1 cellular context compared by ENCODE assay signal in genomic region chr19:48674921-48675824, GRCh38.
TF ChIP-seq lines count a peak whose summit lies in the region.

No MANE protein-coding gene starts in this region.

TF ChIP-seq in K562, 482 proteins besides CTCF, POLR2A, EP300 and RAD21 (continued from another document and continues in another):
- TF ChIP-seq ZBTB33 (CRISPR knock-in tag; IDR thresholded peaks at IDR 0.05) (0 out of 2 replicates have a peak, but pooled peaks have one; percentile 15), SMAD2 (IDR thresholded peaks at IDR 0.05; ENCODE audit: low read depth, low read length) (no peak), TEAD4 (IDR thresholded peaks at IDR 0.05; ENCODE audit: low read length) (peak; percentile 48), TEAD4 (CRISPR knock-in tag; IDR thresholded peaks at IDR 0.05; ENCODE audit: borderline replicate concordance) (peak; percentile 77), TEAD1 (CRISPR knock-in tag; IDR thresholded peaks at IDR 0.05) (peak in 1 of 2 experiments; percentile 93; a peak in 2 of 4 replicates), ZNF639 (CRISPR knock-in tag; conservative IDR thresholded peaks at IDR 0.05 in 1 of 2, IDR thresholded peaks at IDR 0.05 in 1 of 2) (no peak), NKRF (IDR thresholded peaks at IDR 0.05; ENCODE audit: borderline replicate concordance) (no peak), RBM17 (IDR thresholded peaks at IDR 0.05; ENCODE audit: borderline replicate concordance, low read depth, low read length) (no peak), MLLT1 (IDR thresholded peaks at IDR 0.05) (no peak), ILK (tag; IDR thresholded peaks at IDR 0.05; ENCODE audit: borderline replicate concordance, low read depth) (no peak), ZFX (CRISPR knock-in tag; IDR thresholded peaks at IDR 0.05) (peak; percentile 52), ATF7 (IDR thresholded peaks at IDR 0.05) (no peak), UBTF (IDR thresholded peaks at IDR 0.05; ENCODE audit: borderline replicate concordance in 1 of 2, low read depth in 2 of 2, low read length in 2 of 2) (peak; percentile 65 to 86; a peak in 2 of 4 replicates), E2F1 (CRISPR knock-in tag; IDR thresholded peaks at IDR 0.05) (no peak), NFXL1 (CRISPR knock-in tag; IDR thresholded peaks at IDR 0.05) (no peak), DEAF1 (CRISPR knock-in tag; IDR thresholded peaks at IDR 0.05) (peak; percentile 38; the same call in 1 of the 2 replicates), BCOR (IDR thresholded peaks at IDR 0.05) (peak; percentile 58), HMG20A (CRISPR knock-in tag; conservative IDR thresholded peaks at IDR 0.05) (no peak), MAZ (CRISPR knock-in tag; conservative IDR thresholded peaks at IDR 0.05 in 1 of 2, IDR thresholded peaks at IDR 0.05 in 1 of 2) (peak in 1 of 2 experiments; percentile 69; a peak in 2 of 4 replicates), CXXC5 (CRISPR knock-in tag; IDR thresholded peaks at IDR 0.05) (0 out of 2 replicates have a peak, but pooled peaks have one; percentile 27), YY1 (IDR thresholded peaks at IDR 0.05; ENCODE audit: borderline replicate concordance in 1 of 3, control insufficient read depth in 1 of 3, extremely low read depth in 1 of 3, insufficient read depth in 3 of 3, insufficient read length in 1 of 3, insufficient replicate concordance in 2 of 3, low read depth in 1 of 3, low read length in 2 of 3) (peak in 2 of 3 experiments; percentile 66), ZBTB11 (CRISPR knock-in tag; IDR thresholded peaks at IDR 0.05) (no peak), PHF21A (IDR thresholded peaks at IDR 0.05; ENCODE audit: borderline replicate concordance, low read depth) (no peak), ZNF3 (CRISPR knock-in tag; IDR thresholded peaks at IDR 0.05) (no peak), ZNF511 (CRISPR knock-in tag; IDR thresholded peaks at IDR 0.05) (0 out of 2 replicates have a peak, but pooled peaks have one; percentile 53), RB1 (IDR thresholded peaks at IDR 0.05; ENCODE audit: low read depth) (0 out of 2 replicates have a peak, but pooled peaks have one; percentile 27), ZFP91 (CRISPR knock-in tag; IDR thresholded peaks at IDR 0.05) (no peak), JUN (IDR thresholded peaks at IDR 0.05; ENCODE audit: borderline replicate concordance, low read depth, low read length) (no peak), JUN (CRISPR knock-in tag; IDR thresholded peaks at IDR 0.05; ENCODE audit: borderline replicate concordance) (peak; percentile 26; the same call in 1 of the 2 replicates), ZNF668 (CRISPR knock-in tag; IDR thresholded peaks at IDR 0.05) (no peak)
